ENCODE assay signal across 8 cellular contexts in genomic region chr16:29899516-29900101, GRCh38. TPM values are rescaled to one million over a fixed set of nuclear protein-coding genes. Genes with fewer than 3 reads are reported as not detected.
A peak's percentile ranks its signal among the peaks of the same experiment; 100 is the strongest.
DNase-seq lines count a peak whose midpoint lies in the region; ATAC-seq and TF ChIP-seq lines count a peak whose summit lies in the region.

TSS of gene SEZ6L2 (minus strand) at chr16:29899550. CDS start at chr16:29899019, 531 bp downstream.

- H3K27ac ChIP-seq in neutrophil (peak within 1 kb of the TSS; percentile 36), upper lobe of right lung (no peak within 1 kb of the TSS)

- H3K4me3 ChIP-seq in neutrophil (ENCODE audit: low read depth in 1 of 2, low read length in 1 of 2) (peak within 1 kb of the TSS; percentile 53 to 93), upper lobe of right lung (peak within 1 kb of the TSS; percentile 65)

- H3K36me3 ChIP-seq in neutrophil (no peaks in the 10 kb centered on the region), upper lobe of right lung (no peaks in the 10 kb centered on the region)

- peak within 1 kb of the TSS; percentile 82 to 92 for H3K4me3 Mint-ChIP-seq in CD14-positive monocyte
- H3K4me3 Mint-ChIP-seq in activated T-helper 17 cell treated with anti-CD3 and anti-CD28 coated beads, Interleukin-2, amount 50 U/mL, for 72 hours: peak within 1 kb of the TSS; percentile 89

- intact Hi-C loops in CD14-positive monocyte (cut with micrococcal nuclease) (no loop called here), upper lobe of right lung (cut with DNase I) (no loop called here)

- H3K27ac Mint-ChIP-seq in CD14-positive monocyte: peak within 1 kb of the TSS in 1 of 7 donors; percentile 53
- peak within 1 kb of the TSS; percentile 71 for H3K27ac Mint-ChIP-seq in activated T-helper 17 cell treated with anti-CD3 and anti-CD28 coated beads, Interleukin-2, amount 50 U/mL, for 72 hours

- H3K4me1 ChIP-seq in neutrophil (ENCODE audit: control insufficient read depth in 1 of 2, insufficient read depth in 1 of 2, low read depth in 1 of 2, low read length in 1 of 2): peaks cover 6 to 14% of the 10 kb centered on the region in 2 experiments
- no peaks in the 10 kb centered on the region for H3K4me1 ChIP-seq in upper lobe of right lung

- H3K9me3 ChIP-seq in neutrophil (no peaks in the 10 kb centered on the region), upper lobe of right lung (no peaks in the 10 kb centered on the region)

- peaks cover 0 to 7% (median 2%) of the 10 kb centered on the region in 7 donors for H3K9me3 Mint-ChIP-seq in CD14-positive monocyte
- H3K9me3 Mint-ChIP-seq in activated T-helper 17 cell treated with anti-CD3 and anti-CD28 coated beads, Interleukin-2, amount 50 U/mL, for 72 hours: no peaks in the 10 kb centered on the region

- no peaks in the 10 kb centered on the region for H3K36me3 Mint-ChIP-seq in CD14-positive monocyte
- H3K36me3 Mint-ChIP-seq in activated T-helper 17 cell treated with anti-CD3 and anti-CD28 coated beads, Interleukin-2, amount 50 U/mL, for 72 hours (ENCODE audit: low read depth): no peaks in the 10 kb centered on the region

- H3K4me1 Mint-ChIP-seq in CD14-positive monocyte: peaks cover 12% of the 10 kb centered on the region
- H3K4me1 Mint-ChIP-seq in activated T-helper 17 cell treated with anti-CD3 and anti-CD28 coated beads, Interleukin-2, amount 50 U/mL, for 72 hours: peaks cover 12% of the 10 kb centered on the region

- ATAC-seq in HG03097 (IDR thresholded peaks at IDR 0.05; ENCODE audit: low FRiP score, unreplicated experiment) (peak; percentile 48), upper lobe of right lung (peak; percentile 78), HG02763 (IDR thresholded peaks at IDR 0.05; ENCODE audit: unreplicated experiment) (no peak)
- peak; percentile 19 for ATAC-seq in activated T-helper 17 cell treated with anti-CD3 and anti-CD28 coated beads, Interleukin-2, amount 50 U/mL, for 72 hours (replicated peaks)

- TF ChIP-seq CTCF in CD14-positive monocyte (IDR thresholded peaks at IDR 0.05): no peak
- no peak for TF ChIP-seq CTCF in neutrophil (IDR thresholded peaks at IDR 0.05)
- no peak for TF ChIP-seq CTCF in upper lobe of right lung (IDR thresholded peaks at IDR 0.05)

- peaks cover 71% of the 10 kb centered on the region for H3K27me3 ChIP-seq in neutrophil
- peaks cover 19% of the 10 kb centered on the region for H3K27me3 ChIP-seq in upper lobe of right lung

- no peak for DNase-seq in CD14-positive monocyte (ENCODE audit: low spot score)
- DNase-seq in NCI-H69 (lab: John Stamatoyannopoulos, UW): peak; percentile 98
- peak; percentile 92 for DNase-seq in glomerular visceral epithelial cell (ENCODE audit: extremely low spot score)
- peak; percentile 89 for DNase-seq in upper lobe of right lung

- peaks cover 28 to 53% (median 36%) of the 10 kb centered on the region in 3 donors for H3K27me3 Mint-ChIP-seq in CD14-positive monocyte (ENCODE audit: low read depth in 3 of 3)
- H3K27me3 Mint-ChIP-seq in activated T-helper 17 cell treated with anti-CD3 and anti-CD28 coated beads, Interleukin-2, amount 50 U/mL, for 72 hours: peaks cover 27% of the 10 kb centered on the region

RNA-seq across cellular contexts. Expression of gene SEZ6L2, which starts in this region (rescaled TPM):
- not detected for polyA plus RNA-seq in CD14-positive monocyte
- under 1 TPM in 1 of 2 donors, not detected in 1; 0.56 TPM for total RNA-seq in activated T-helper 17 cell treated with anti-CD3 and anti-CD28 coated beads, Interleukin-2, amount 50 U/mL, for 72 hours
- total RNA-seq in upper lobe of right lung: 11.9 TPM

Comparison
In these comparisons a context has a peak if more than half of its experiments do, and no peak if none do; other contexts are left out.
1. Peak in ATAC-seq in activated T-helper 17 cell treated with anti-CD3 and anti-CD28 coated beads, Interleukin-2, amount 50 U/mL, for 72 hours; RNA of the gene not detected or under 1 TPM.